In the genomic region with DNA sequence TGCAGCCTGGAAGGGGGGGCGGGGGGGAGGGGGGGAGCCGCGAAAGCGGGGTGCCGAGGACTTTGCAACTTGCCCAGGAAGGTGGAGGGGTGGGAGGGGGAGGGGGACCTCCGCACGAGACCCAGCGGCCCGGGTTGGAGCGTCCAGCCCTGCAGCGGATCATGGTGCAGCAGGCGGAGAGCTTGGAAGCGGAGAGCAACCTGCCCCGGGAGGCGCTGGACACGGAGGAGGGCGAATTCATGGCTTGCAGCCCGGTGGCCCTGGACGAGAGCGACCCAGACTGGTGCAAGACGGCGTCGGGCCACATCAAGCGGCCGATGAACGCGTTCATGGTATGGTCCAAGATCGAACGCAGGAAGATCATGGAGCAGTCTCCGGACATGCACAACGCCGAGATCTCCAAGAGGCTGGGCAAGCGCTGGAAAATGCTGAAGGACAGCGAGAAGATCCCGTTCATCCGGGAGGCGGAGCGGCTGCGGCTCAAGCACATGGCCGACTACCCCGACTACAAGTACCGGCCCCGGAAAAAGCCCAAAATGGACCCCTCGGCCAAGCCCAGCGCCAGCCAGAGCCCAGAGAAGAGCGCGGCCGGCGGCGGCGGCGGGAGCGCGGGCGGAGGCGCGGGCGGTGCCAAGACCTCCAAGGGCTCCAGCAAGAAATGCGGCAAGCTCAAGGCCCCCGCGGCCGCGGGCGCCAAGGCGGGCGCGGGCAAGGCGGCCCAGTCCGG, we compare ENCODE assay signal across 9 cellular contexts. TPM values are rescaled to one million over a fixed set of nuclear protein-coding genes. Genes with fewer than 3 reads are reported as not detected.
DNase-seq lines count a peak whose midpoint lies in the region; FAIRE-seq and TF ChIP-seq lines count a peak whose summit lies in the region.
"Had no signal": no experiment of that assay in that cellular context is flagged by ENCODE, and none has a peak within 500 bp of the region (broad histone marks: within the 10 kb centered on the region; RNA-seq: fewer than 3 reads in every experiment).

No MANE protein-coding gene starts in this region.

- peak overlapping the region; percentile 39 for H3K9ac ChIP-seq in smooth muscle cell (ENCODE audit: low read depth)

- no peak for TF ChIP-seq CTCF in right atrium auricular region (IDR thresholded peaks at IDR 0.05)
- TF ChIP-seq CTCF in smooth muscle cell (IDR thresholded peaks at IDR 0.05; ENCODE audit: borderline replicate concordance, insufficient read depth, poor library complexity, severe bottlenecking), result no peak

- H3K27me3 ChIP-seq in SJCRH30 (no peaks in the 10 kb centered on the region), right atrium auricular region (peaks cover 0 to 52% of the 10 kb centered on the region in 2 donors), smooth muscle cell (ENCODE audit: low read depth) (no peaks in the 10 kb centered on the region)

- peak overlapping the region; percentile 33 for H2AFZ ChIP-seq in smooth muscle cell (ENCODE audit: low read depth)

- peaks cover 4% of the 10 kb centered on the region for H3K4me1 Mint-ChIP-seq in T-helper 1 cell treated with Interleukin-12 subunit alpha and Interleukin-12 subunit beta and Interleukin-4 antibody, amounts not matched to agents 30 μg/mL and 1 μg/mL, for 36 hours (ENCODE audit: low read depth)

- under 1% methylated on average over 50 of the region's 69 CpGs for WGBS in smooth muscle cell (ENCODE audit: low lambda C conversion rate)

- H3K4me3 Mint-ChIP-seq in T-helper 1 cell treated with Interleukin-12 subunit alpha and Interleukin-12 subunit beta and Interleukin-4 antibody, amounts not matched to agents 30 μg/mL and 1 μg/mL, for 36 hours, result no peak overlapping the region

- peak overlapping the region; percentile 38; the same call in 1 of the 2 replicates for H3K27ac ChIP-seq in SJCRH30
- H3K27ac ChIP-seq in right atrium auricular region, result peak overlapping the region in 1 of 2 donors; percentile 42
- H3K27ac ChIP-seq in smooth muscle cell (ENCODE audit: low read depth), result no peak overlapping the region

- H3K4me2 ChIP-seq in smooth muscle cell, result peak overlapping the region; percentile 99

- DNase-seq in T-helper 1 cell (no peak), SJCRH30 (peak; percentile 61 to 66), right atrium auricular region (ENCODE audit: low spot score) (no peak), smooth muscle cell (lab: John Stamatoyannopoulos, UW; ENCODE audit: unreplicated experiment) (peak; percentile 48), KG1 (lab: John Stamatoyannopoulos, UW) (no peak), HuH-7 (ENCODE audit: low spot score) (no peak), GM19239 (ENCODE audit: insufficient read length, low spot score) (no peak)
- DNase-seq: activated gamma-delta T cell treated with Interleukin-2 at 50 U/mL for 16 hours had no signal

- H3K36me3 ChIP-seq in SJCRH30, result no peaks in the 10 kb centered on the region
- no peaks in the 10 kb centered on the region for H3K36me3 ChIP-seq in right atrium auricular region
- no peaks in the 10 kb centered on the region for H3K36me3 ChIP-seq in smooth muscle cell (ENCODE audit: low read depth)

- peak overlapping the region; percentile 15 for H3K27ac Mint-ChIP-seq in T-helper 1 cell treated with Interleukin-12 subunit alpha and Interleukin-12 subunit beta and Interleukin-4 antibody, amounts not matched to agents 30 μg/mL and 1 μg/mL, for 36 hours

- FAIRE-seq in GM19239 (lab: Jason Lieb, UNC), result no peak

- H3K36me3 Mint-ChIP-seq in T-helper 1 cell treated with Interleukin-12 subunit alpha and Interleukin-12 subunit beta and Interleukin-4 antibody, amounts not matched to agents 30 μg/mL and 1 μg/mL, for 36 hours (ENCODE audit: low read depth), result peaks cover 4% of the 10 kb centered on the region

- peak overlapping the region; percentile 91 for H3K4me3 ChIP-seq in SJCRH30
- peak overlapping the region; percentile 39 to 48 for H3K4me3 ChIP-seq in right atrium auricular region
- peak overlapping the region; percentile 86 for H3K4me3 ChIP-seq in smooth muscle cell

- H3K4me1 ChIP-seq in SJCRH30 (0 out of 2 replicates have a peak, but pooled peaks cover 2% of the 10 kb centered on the region), right atrium auricular region (peaks cover 0 to 50% of the 10 kb centered on the region in 2 donors), smooth muscle cell (ENCODE audit: low read depth) (peaks cover 11% of the 10 kb centered on the region)

- H3K9me3 ChIP-seq in SJCRH30 (replicated peaks) (no peaks in the 10 kb centered on the region), right atrium auricular region (no peaks in the 10 kb centered on the region), smooth muscle cell (replicated peaks; ENCODE audit: low read depth) (no peaks in the 10 kb centered on the region)

- H3K79me2 ChIP-seq in smooth muscle cell (ENCODE audit: low read depth), result peaks cover 35% of the 10 kb centered on the region

- no peaks in the 10 kb centered on the region for H3F3A ChIP-seq in smooth muscle cell (ENCODE audit: low read depth)

- H3K27me3 Mint-ChIP-seq in T-helper 1 cell treated with Interleukin-12 subunit alpha and Interleukin-12 subunit beta and Interleukin-4 antibody, amounts not matched to agents 30 μg/mL and 1 μg/mL, for 36 hours (ENCODE audit: low read depth), result peaks cover 61% of the 10 kb centered on the region

- H3K9me3 Mint-ChIP-seq in T-helper 1 cell treated with Interleukin-12 subunit alpha and Interleukin-12 subunit beta and Interleukin-4 antibody, amounts not matched to agents 30 μg/mL and 1 μg/mL, for 36 hours, result no peaks in the 10 kb centered on the region

- H4K20me1 ChIP-seq in smooth muscle cell (ENCODE audit: low read depth), result peaks cover 44% of the 10 kb centered on the region

RNA-seq across cellular contexts. Expression of a gene that starts 0.5 kb away (rescaled TPM):
- 18.8 and 19.8 TPM in 2 replicates for total RNA-seq in SJCRH30 (2014; rRNA removed; shearing (Covaris generic))
- total RNA-seq in right atrium auricular region (under 1 TPM; 0.11 to 0.71 TPM), smooth muscle cell (20.5 and 22.2 TPM in 2 replicates)
- polyA plus RNA-seq in smooth muscle cell, result 4.7 and 5.1 TPM in 2 replicates

Comparison
In these comparisons a context has a peak if more than half of its experiments do, and no peak if none do; other contexts are left out.
1. DNase-seq: peak in SJCRH30 (2 of 2) and smooth muscle cell (single experiment); none in T-helper 1 cell (0 of 5), right atrium auricular region (single experiment), KG1 (single experiment), HuH-7 (single experiment) and GM19239 (single experiment).
2. RNA of a gene that starts 0.5 kb away (total RNA-seq): 20.5 to 22.2 TPM in smooth muscle cell and 18.8 to 19.8 TPM in SJCRH30; 0.11 to 0.71 TPM in right atrium auricular region; every median in the first group is over 10 times any median in the second.
3. Peak in every context shown above with its lines, with median percentiles within 50 percentile points of each other: H3K4me3 ChIP-seq.